ENCODE assay signal across 9 cellular contexts in the genomic region with DNA sequence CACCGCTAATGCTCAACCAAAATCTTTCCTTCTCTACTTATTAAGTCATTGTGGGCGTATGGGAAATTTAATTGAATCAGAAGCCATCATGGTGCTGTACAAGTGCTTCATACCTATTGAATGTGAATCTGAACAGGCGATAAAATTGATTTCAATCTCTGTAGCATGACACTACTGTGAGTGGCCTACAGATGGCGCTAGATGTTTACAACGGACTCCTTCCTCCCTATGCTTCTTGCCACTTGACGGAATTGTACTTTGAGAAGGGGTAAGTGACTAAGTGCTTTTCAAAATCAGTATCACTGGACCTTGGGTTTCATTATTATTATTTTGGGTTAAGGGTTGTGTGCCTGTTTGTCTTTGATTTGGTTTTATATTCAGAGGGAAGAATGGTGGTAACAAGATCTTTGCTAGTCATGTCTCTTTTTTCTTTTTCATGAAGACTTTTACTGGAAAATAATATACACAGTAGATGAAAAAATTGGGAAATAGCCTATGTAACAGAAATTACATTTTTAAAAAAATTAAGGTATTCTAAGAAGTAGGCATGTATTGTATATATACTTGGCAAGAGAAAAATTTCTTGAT. TPM values are rescaled to one million over a fixed set of nuclear protein-coding genes. Genes with fewer than 3 reads are reported as not detected.
A peak's percentile ranks its signal among the peaks of the same experiment; 100 is the strongest.
DNase-seq lines count a peak whose midpoint lies in the region; ATAC-seq and TF ChIP-seq lines count a peak whose summit lies in the region.
"Had no signal": no experiment of that assay in that cellular context is flagged by ENCODE, and none has a peak within 500 bp of the region (broad histone marks: within the 10 kb centered on the region; RNA-seq: fewer than 3 reads in every experiment).

No MANE protein-coding gene starts in this region.

- no peak overlapping the region for H3K27ac Mint-ChIP-seq in activated T-cell treated with anti-CD3 and anti-CD28 coated beads, Interleukin-2, amount 50 U/mL, for 72 hours
- no peak overlapping the region for H3K27ac Mint-ChIP-seq in osteocyte (ENCODE audit: unreplicated experiment)

- H3K9me3 Mint-ChIP-seq in activated T-cell treated with anti-CD3 and anti-CD28 coated beads, Interleukin-2, amount 50 U/mL, for 72 hours: no peaks in the 10 kb centered on the region
- H3K9me3 Mint-ChIP-seq in osteocyte (ENCODE audit: unreplicated experiment): no peaks in the 10 kb centered on the region

- peak overlapping the region in 1 of 2 donors; percentile 55 for H3K4me3 Mint-ChIP-seq in activated T-cell treated with anti-CD3 and anti-CD28 coated beads, Interleukin-2, amount 50 U/mL, for 72 hours
- H3K4me3 Mint-ChIP-seq in osteocyte (ENCODE audit: unreplicated experiment): no peak overlapping the region

- H3K36me3 ChIP-seq in transverse colon: no peaks in the 10 kb centered on the region

- in situ Hi-C loops in transverse colon (cut with MboI; ENCODE audit: low pct_ligation_motif_present in 1 of 4, low pct_unique_long_range_greater_than_20kb in 1 of 4, low sequenced_read_pairs in 3 of 4): loop anchor here in 3 of 4 donors (10.0 to 25.0 kb wide), 2 partner anchors 52 to 285 kb away; no protein-coding TSS in a partner anchor

- H3K9me3 ChIP-seq in transverse colon: no peaks in the 10 kb centered on the region

- peak; percentile 85 for TF ChIP-seq CTCF in LNCaP clone FGC (IDR thresholded peaks at IDR 0.05; ENCODE audit: control insufficient read depth, extremely low read depth, insufficient read depth)
- TF ChIP-seq CTCF in osteocyte (IDR thresholded peaks at IDR 0.05): peak; percentile 89
- peak; percentile 83 to 93 (median 87) for TF ChIP-seq CTCF in transverse colon (IDR thresholded peaks at IDR 0.05)

- peak; percentile 75 for DNase-seq in COLO829 (ENCODE audit: low spot score)
- DNase-seq in LNCaP clone FGC (ENCODE audit: low read depth): peak; percentile 35
- DNase-seq in RPMI7951 (ENCODE audit: low read depth): peak; percentile 68
- peak; percentile 66 to 72 for DNase-seq in activated T-cell treated with anti-CD3 and anti-CD28 coated beads, Interleukin-2, amount 50 U/mL, for 72 hours
- peak; percentile 60 for DNase-seq in fibroblast of the conjunctiva (ENCODE audit: low read depth)
- DNase-seq in osteocyte (ENCODE audit: extremely low spot score, unreplicated experiment): peak; percentile 86
- peak; percentile 70 for DNase-seq in transverse colon

- no peak for TF ChIP-seq EP300 in transverse colon (IDR thresholded peaks at IDR 0.05; ENCODE audit: low read depth)

- peaks cover 14% of the 10 kb centered on the region for H3K4me1 Mint-ChIP-seq in activated T-cell treated with anti-CD3 and anti-CD28 coated beads, Interleukin-2, amount 50 U/mL, for 72 hours (ENCODE audit: low read depth)
- peaks cover 2% of the 10 kb centered on the region for H3K4me1 Mint-ChIP-seq in osteocyte (ENCODE audit: unreplicated experiment)

- H3K4me3 ChIP-seq in LNCaP clone FGC (ENCODE audit: low read depth, low read length): no peak overlapping the region
- H3K4me3 ChIP-seq in transverse colon: no peak overlapping the region

- no peaks in the 10 kb centered on the region for H3K4me1 ChIP-seq in transverse colon

- H3K27me3 ChIP-seq in transverse colon: no peaks in the 10 kb centered on the region

- no peaks in the 10 kb centered on the region for H3K36me3 Mint-ChIP-seq in activated T-cell treated with anti-CD3 and anti-CD28 coated beads, Interleukin-2, amount 50 U/mL, for 72 hours (ENCODE audit: insufficient read depth in 2 of 2)
- H3K36me3 Mint-ChIP-seq in osteocyte (ENCODE audit: unreplicated experiment): no peaks in the 10 kb centered on the region

- ATAC-seq in GM21515 (IDR thresholded peaks at IDR 0.05; ENCODE audit: unreplicated experiment): peak; percentile 83
- peak; percentile 80 to 82 for ATAC-seq in activated T-cell treated with anti-CD3 and anti-CD28 coated beads, Interleukin-2, amount 50 U/mL, for 72 hours (replicated peaks in 1 of 2)

- no peak for TF ChIP-seq POLR2A in transverse colon (IDR thresholded peaks at IDR 0.05)

- intact Hi-C loops in transverse colon (cut with DNase I; ENCODE audit: low total_unique reads): no loop called here

- H3K27ac ChIP-seq in transverse colon: no peak overlapping the region

- H3K27me3 Mint-ChIP-seq in activated T-cell treated with anti-CD3 and anti-CD28 coated beads, Interleukin-2, amount 50 U/mL, for 72 hours (ENCODE audit: low read depth): peaks cover 8% of the 10 kb centered on the region
- H3K27me3 Mint-ChIP-seq in osteocyte (ENCODE audit: unreplicated experiment): peaks cover 65% of the 10 kb centered on the region

- WGBS in transverse colon (ENCODE audit: low coverage in 1 of 2), 2 donors: 12 to 17% methylated on average over 5 to 6 of the region's 6 CpGs

RNA-seq across cellular contexts. Expression of gene ACP3, which starts 35.4 kb away (rescaled TPM):
- total RNA-seq in RPMI7951 (2014; rRNA removed; shearing (Covaris generic)): 0.59 and 1.7 TPM in 2 replicates
- total RNA-seq in activated T-cell treated with anti-CD3 and anti-CD28 coated beads, Interleukin-2, amount 50 U/mL, for 72 hours: not detected
- total RNA-seq in osteocyte (not detected in 2 replicates), transverse colon (10 to 100 TPM in 1 of 4 donors, 1 to 10 TPM in 3; 3.4 to 22.7 (median 7.6) TPM)
- total RNA-seq: T-helper 1 cell treated with Interleukin-12 subunit alpha and Interleukin-12 subunit beta and Interleukin-4 antibody, amounts not matched to agents 30 ng/mL and 1 ng/mL, for 36 hours had no signal

Comparison
In these comparisons a context has a peak if more than half of its experiments do, and no peak if none do; other contexts are left out.
1. DNase-seq: peak in every context shown above with its lines; median percentile 86 in osteocyte; 75 in COLO829; 70 in transverse colon; 69 in activated T-cell treated with anti-CD3 and anti-CD28 coated beads, Interleukin-2, amount 50 U/mL, for 72 hours; 68 in RPMI7951; 60 in fibroblast of the conjunctiva; 35 in LNCaP clone FGC.